22 cellular contexts compared by ENCODE assay signal in genomic region chr16:57729182-57729484, GRCh38. TPM values are rescaled to one million over a fixed set of nuclear protein-coding genes. Genes with fewer than 3 reads are reported as not detected.
DNase-seq lines count a peak whose midpoint lies in the region; ATAC-seq and TF ChIP-seq lines count a peak whose summit lies in the region.
"Had no signal": no experiment of that assay in that cellular context is flagged by ENCODE, and none has a peak within 500 bp of the region (broad histone marks: within the 10 kb centered on the region; RNA-seq: fewer than 3 reads in every experiment).

No MANE protein-coding gene starts in this region.

- peaks cover 19% of the 10 kb centered on the region for H3K9me3 Mint-ChIP-seq in activated CD4-positive, alpha-beta T cell treated with anti-CD3 and anti-CD28 coated beads, Interleukin-2, amount 10 ng/mL, durations not matched to agents 24 days and 14 days
- H3K9me3 Mint-ChIP-seq in activated T-helper 17 cell treated with anti-CD3 and anti-CD28 coated beads, Interleukin-2, amount 50 U/mL, for 72 hours = peaks cover 11% of the 10 kb centered on the region
- H3K9me3 Mint-ChIP-seq: GM23338 had no signal

- intact Hi-C loops in activated CD4-positive, alpha-beta T cell treated with anti-CD3 and anti-CD28 coated beads, Interleukin-2, amount 10 ng/mL, durations not matched to agents 24 days and 14 days (cut with micrococcal nuclease) = no loop called here
- intact Hi-C loops in spleen (cut with DNase I; ENCODE audit: low total_unique reads) = no loop called here

- 86 to 98% (median 91%) methylated on average over 1 of the region's 1 CpG for WGBS in spleen, 5 donors

- H3K36me3 ChIP-seq in spleen = no peaks in the 10 kb centered on the region
- H3K36me3 ChIP-seq: BLaER1 had no signal

- peak overlapping the region; percentile 72 for H3K27ac Mint-ChIP-seq in activated CD4-positive, alpha-beta T cell treated with anti-CD3 and anti-CD28 coated beads, Interleukin-2, amount 10 ng/mL, durations not matched to agents 24 days and 14 days
- peak overlapping the region; percentile 61 for H3K27ac Mint-ChIP-seq in activated T-helper 17 cell treated with anti-CD3 and anti-CD28 coated beads, Interleukin-2, amount 50 U/mL, for 72 hours
- H3K27ac Mint-ChIP-seq: B cell; CD4-positive, CD25-positive, alpha-beta regulatory T cell; CD8-positive, alpha-beta T cell; GM23338; H9; HFFc6 had no signal

- peaks cover 11% of the 10 kb centered on the region for H3K36me3 Mint-ChIP-seq in activated CD4-positive, alpha-beta T cell treated with anti-CD3 and anti-CD28 coated beads, Interleukin-2, amount 10 ng/mL, durations not matched to agents 24 days and 14 days (ENCODE audit: low read depth)
- no peaks in the 10 kb centered on the region for H3K36me3 Mint-ChIP-seq in activated T-helper 17 cell treated with anti-CD3 and anti-CD28 coated beads, Interleukin-2, amount 50 U/mL, for 72 hours (ENCODE audit: low read depth)

- no peak overlapping the region for H3K27ac ChIP-seq in spleen
- H3K27ac ChIP-seq: 22Rv1, BLaER1, C4-2B had no signal

- H3K27me3 ChIP-seq in spleen (replicated peaks in 1 of 7) = no peaks in the 10 kb centered on the region
- H3K27me3 ChIP-seq: BLaER1 had no signal

- no peak overlapping the region for H3K4me3 ChIP-seq in spleen
- H3K4me3 ChIP-seq: BLaER1, GM12878, GM23338 had no signal

- no peak overlapping the region for H3K4me3 Mint-ChIP-seq in activated CD4-positive, alpha-beta T cell treated with anti-CD3 and anti-CD28 coated beads, Interleukin-2, amount 10 ng/mL, durations not matched to agents 24 days and 14 days
- H3K4me3 Mint-ChIP-seq in activated T-helper 17 cell treated with anti-CD3 and anti-CD28 coated beads, Interleukin-2, amount 50 U/mL, for 72 hours = no peak overlapping the region
- H3K4me3 Mint-ChIP-seq: B cell; CD4-positive, CD25-positive, alpha-beta regulatory T cell; CD8-positive, alpha-beta T cell; GM23338; H9; HFFc6 had no signal

- H3K4me1 Mint-ChIP-seq in activated CD4-positive, alpha-beta T cell treated with anti-CD3 and anti-CD28 coated beads, Interleukin-2, amount 10 ng/mL, durations not matched to agents 24 days and 14 days = peaks cover 3% of the 10 kb centered on the region
- H3K4me1 Mint-ChIP-seq in activated T-helper 17 cell treated with anti-CD3 and anti-CD28 coated beads, Interleukin-2, amount 50 U/mL, for 72 hours = peaks cover 13% of the 10 kb centered on the region
- H3K4me1 Mint-ChIP-seq: GM23338 had no signal

- no peak for TF ChIP-seq POLR2A in spleen (IDR thresholded peaks at IDR 0.05)

- ATAC-seq in activated T-helper 17 cell treated with anti-CD3 and anti-CD28 coated beads, Interleukin-2, amount 50 U/mL, for 72 hours (replicated peaks) = no peak
- no peak for ATAC-seq in HG02973 (IDR thresholded peaks at IDR 0.05; ENCODE audit: unreplicated experiment)
- ATAC-seq: CD8-positive, alpha-beta T cell; GM12878; GM23338; HCT116 had no signal

- DNase-seq in activated CD4-positive, alpha-beta T cell treated with anti-CD3 and anti-CD28 coated beads, Interleukin-2, amount 10 ng/mL, durations not matched to agents 24 days and 14 days = no peak
- no peak for DNase-seq in activated CD4-positive, alpha-beta T cell treated with anti-CD3 and anti-CD28 coated beads for 48 hours
- peak; percentile 1 for DNase-seq in spleen
- DNase-seq in activated CD8-positive, alpha-beta memory T cell treated with anti-CD3 and anti-CD28 coated beads, Interleukin-2, amount 50 U/mL, for 4 hours = no peak
- DNase-seq in NCI-H187 (lab: John Stamatoyannopoulos, UW) = no peak
- DNase-seq: Caco-2; CD4-positive, CD25-positive, alpha-beta regulatory T cell; CD8-positive, alpha-beta T cell; DMS153; DND-41; H9; HFFc6 had no signal

- peaks cover 0 to 10% (median 3%) of the 10 kb centered on the region in 6 donors for H3K4me1 ChIP-seq in spleen

- no peak for TF ChIP-seq CTCF in spleen (IDR thresholded peaks at IDR 0.05 in 8 of 11, conservative IDR thresholded peaks at IDR 0.05 in 3 of 11)

- H3K9me3 ChIP-seq in spleen = peaks cover 0 to 9% (median 4%) of the 10 kb centered on the region in 8 donors

- no peaks in the 10 kb centered on the region for H3K27me3 Mint-ChIP-seq in activated CD4-positive, alpha-beta T cell treated with anti-CD3 and anti-CD28 coated beads, Interleukin-2, amount 10 ng/mL, durations not matched to agents 24 days and 14 days
- no peaks in the 10 kb centered on the region for H3K27me3 Mint-ChIP-seq in activated T-helper 17 cell treated with anti-CD3 and anti-CD28 coated beads, Interleukin-2, amount 50 U/mL, for 72 hours
- H3K27me3 Mint-ChIP-seq: B cell; CD4-positive, CD25-positive, alpha-beta regulatory T cell had no signal

RNA-seq across cellular contexts. Expression of gene KATNB1, which starts 6.4 kb away (rescaled TPM):
- 45.0 and 49.8 TPM in 2 replicates for total RNA-seq in activated CD4-positive, alpha-beta T cell treated with anti-CD3 and anti-CD28 coated beads, Interleukin-2, amount 10 ng/mL, durations not matched to agents 24 days and 14 days
- 10 to 100 TPM; 20.0 to 37.5 TPM for total RNA-seq in activated T-helper 17 cell treated with anti-CD3 and anti-CD28 coated beads, Interleukin-2, amount 50 U/mL, for 72 hours
- 10 to 100 TPM; 15.7 to 23.1 (median 18.2) TPM for total RNA-seq in spleen
- polyA plus RNA-seq in spleen = 10 to 100 TPM; 10.6 to 14.5 (median 11.2) TPM

RNA-seq across cellular contexts. Expression of gene DRC7, which starts 34.5 kb away (rescaled TPM):
- total RNA-seq in activated CD4-positive, alpha-beta T cell treated with anti-CD3 and anti-CD28 coated beads, Interleukin-2, amount 10 ng/mL, durations not matched to agents 24 days and 14 days = 0.09 TPM in 1 of 2 replicates, not detected in the other
- not detected for total RNA-seq in activated T-helper 17 cell treated with anti-CD3 and anti-CD28 coated beads, Interleukin-2, amount 50 U/mL, for 72 hours
- total RNA-seq in spleen = 1 to 10 TPM in 1 of 7 donors, under 1 TPM in 2, not detected in 4; 0.20 to 2.1 (median 0.60) TPM
- under 1 TPM; 0.03 to 0.11 (median 0.06) TPM for polyA plus RNA-seq in spleen
- total RNA-seq: CD4-positive, CD25-positive, alpha-beta regulatory T cell; CD8-positive, alpha-beta T cell; GM23338; HFFc6 had no signal
- polyA plus RNA-seq: AG04450; CD4-positive, CD25-positive, alpha-beta regulatory T cell; GM23338 had no signal
